ENCODE assay signal across 20 cellular contexts in the genomic region with DNA sequence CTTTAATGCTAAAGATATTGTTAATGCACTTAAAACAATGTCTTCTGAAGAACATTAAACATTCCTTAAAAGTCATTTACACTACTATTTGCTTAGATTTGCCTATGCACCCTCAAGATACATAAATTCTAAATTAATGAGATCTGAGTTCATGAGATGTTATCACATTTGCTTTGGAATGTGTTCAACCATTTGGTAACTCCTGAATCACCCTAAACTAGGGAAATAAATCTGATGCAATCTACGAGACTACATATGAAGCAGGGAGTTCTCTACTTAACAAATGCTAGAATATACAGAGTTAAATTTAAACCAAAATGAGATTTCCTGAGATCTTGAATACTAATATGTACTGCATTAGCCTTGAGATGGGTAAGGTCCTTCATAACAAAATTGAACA.
DNase-seq lines count a peak whose midpoint lies in the region; ATAC-seq and TF ChIP-seq lines count a peak whose summit lies in the region.
"Had no signal": no experiment of that assay in that cellular context is flagged by ENCODE, and none has a peak within 500 bp of the region (broad histone marks: within the 10 kb centered on the region; RNA-seq: fewer than 3 reads in every experiment).

No MANE protein-coding gene starts in this region.

- no peak overlapping the region for H2AFZ ChIP-seq in osteoblast (ENCODE audit: low read length)

- no peak for ATAC-seq in GM18873 (IDR thresholded peaks at IDR 0.05; ENCODE audit: low FRiP score, unreplicated experiment)
- ATAC-seq: left lung; stimulated activated naive B cell treated with anti-CD40 and anti-IgM and Interleukin-4, amounts not matched to agents 10 μg/mL and 1 μg/mL and 100 μg/mL, for 72 hours had no signal

- no peaks in the 10 kb centered on the region for H3K79me2 ChIP-seq in osteoblast (ENCODE audit: insufficient read depth, low read length)

- H3K9me3 ChIP-seq in osteoblast (ENCODE audit: low read depth, low read length), result no peaks in the 10 kb centered on the region
- H3K9me3 ChIP-seq: adrenal gland, left lung, tibial artery had no signal

- TF ChIP-seq CTCF in VCaP (conservative IDR thresholded peaks at IDR 0.05) (no peak), osteoblast (IDR thresholded peaks at IDR 0.05; ENCODE audit: extremely low read depth, low read depth, low read length) (no peak)

- H3K36me3 ChIP-seq in osteoblast (ENCODE audit: insufficient read depth, low read length), result no peaks in the 10 kb centered on the region
- H3K36me3 ChIP-seq: adrenal gland, left lung, tibial artery had no signal

- no peak overlapping the region for H3K4me3 ChIP-seq in osteoblast (ENCODE audit: insufficient read depth, low read length)
- H3K4me3 ChIP-seq: adrenal gland, left lung, tibial artery had no signal

- no peaks in the 10 kb centered on the region for H3K27me3 ChIP-seq in osteoblast (ENCODE audit: insufficient read depth, low read length)
- H3K27me3 ChIP-seq: adrenal gland, left lung, tibial artery had no signal

- H3K4me1 ChIP-seq in osteoblast (ENCODE audit: insufficient read depth, low read length), result peaks cover 20% of the 10 kb centered on the region
- H3K4me1 ChIP-seq: adrenal gland, left lung, tibial artery had no signal

- no peak overlapping the region for H3K4me2 ChIP-seq in osteoblast (ENCODE audit: insufficient read depth, low read length)

- H3K27ac ChIP-seq in VCaP, result peak overlapping the region; percentile 32; the same call in 1 of the 2 replicates
- H3K27ac ChIP-seq in osteoblast (ENCODE audit: low read depth, low read length), result no peak overlapping the region
- H3K27ac ChIP-seq: adrenal gland, left lung, tibial artery had no signal

- DNase-seq in A172 (ENCODE audit: low spot score) (peak; percentile 11), GM04503 (ENCODE audit: low read depth) (peak; percentile 33), fibroblast of peridontal ligament (ENCODE audit: extremely low read depth) (peak; percentile 64), SHP77 (lab: John Stamatoyannopoulos, UW) (no peak), osteoblast (ENCODE audit: insufficient read length, low spot score, missing footprints) (no peak)
- DNase-seq in stimulated activated CD4-positive, alpha-beta T cell treated with anti-CD3 and anti-CD28 coated beads, Interleukin-1b, Interleukin-23, amount 100 ng/mL, for 48 hours, result no peak
- DNase-seq: activated CD4-positive, alpha-beta T cell treated with anti-CD3 and anti-CD28 coated beads for 4 hours; activated effector memory CD4-positive, alpha-beta T cell treated with anti-CD3 and anti-CD28 coated beads, Interleukin-2, amount 50 U/mL, for 16 hours; adrenal gland; CD8-positive, alpha-beta memory T cell; KG1; left lung; NCI-H1092 treated with DMSO at 0.1 percent for 48 hours; NCI-H526 treated with DMSO at 0.1 percent for 48 hours; retina; stimulated activated naive B cell treated with anti-CD40 and anti-IgM and Interleukin-4, amounts not matched to agents 10 μg/mL and 1 μg/mL and 100 μg/mL, for 72 hours; T1000; tibial artery had no signal

- no peaks in the 10 kb centered on the region for H4K20me1 ChIP-seq in osteoblast (ENCODE audit: insufficient read depth, low read length)

Comparison
In these comparisons a context has a peak if more than half of its experiments do, and no peak if none do; other contexts are left out.
1. DNase-seq: peak in A172 (single experiment), GM04503 (single experiment) and fibroblast of peridontal ligament (single experiment); none in stimulated activated CD4-positive, alpha-beta T cell treated with anti-CD3 and anti-CD28 coated beads, Interleukin-1b, Interleukin-23, amount 100 ng/mL, for 48 hours (single experiment), SHP77 (0 of 2) and osteoblast (single experiment).